ENCODE assay signal across 25 cellular contexts in genomic region chr11:12202911-12203310, GRCh38.
A peak's percentile ranks its signal among the peaks of the same experiment; 100 is the strongest.
DNase-seq lines count a peak whose midpoint lies in the region; ATAC-seq and TF ChIP-seq lines count a peak whose summit lies in the region.
"Had no signal": no experiment of that assay in that cellular context is flagged by ENCODE, and none has a peak within 500 bp of the region (broad histone marks: within the 10 kb centered on the region; RNA-seq: fewer than 3 reads in every experiment).

No MANE protein-coding gene starts in this region.

- H3K27me3 Mint-ChIP-seq in T-helper 2 cell treated with Interferon-gamma antibody and Interleukin-4, amounts not matched to agents 5 μg/mL and 100 μg/mL, for 36 hours (ENCODE audit: low read depth): no peaks in the 10 kb centered on the region
- H3K27me3 Mint-ChIP-seq in activated T-helper 17 cell treated with anti-CD3 and anti-CD28 coated beads, Interleukin-2, amount 50 U/mL, for 72 hours: no peaks in the 10 kb centered on the region

- H3K36me3 ChIP-seq in GM23248 (ENCODE audit: low read depth): peaks cover 12% of the 10 kb centered on the region; the same call in 1 of the 2 replicates
- H3K36me3 ChIP-seq in esophagus muscularis mucosa: peaks cover 0 to 30% (median 27%) of the 10 kb centered on the region in 4 donors

- intact Hi-C loops in esophagus muscularis mucosa (cut with DNase I): no loop called here

- H3K27me3 ChIP-seq in GM23248 (replicated peaks; ENCODE audit: insufficient read depth): no peaks in the 10 kb centered on the region
- no peaks in the 10 kb centered on the region for H3K27me3 ChIP-seq in esophagus muscularis mucosa

- H3K4me3 Mint-ChIP-seq in T-helper 2 cell treated with Interferon-gamma antibody and Interleukin-4, amounts not matched to agents 5 μg/mL and 100 μg/mL, for 36 hours: no peak overlapping the region
- H3K4me3 Mint-ChIP-seq in activated T-helper 17 cell treated with anti-CD3 and anti-CD28 coated beads, Interleukin-2, amount 50 U/mL, for 72 hours: peak overlapping the region; percentile 77

- H3K9me2 ChIP-seq in GM23248 (ENCODE audit: insufficient read depth): no peaks in the 10 kb centered on the region

- H3K9me3 ChIP-seq in GM23248 (ENCODE audit: low read depth): no peaks in the 10 kb centered on the region
- H3K9me3 ChIP-seq in esophagus muscularis mucosa: no peaks in the 10 kb centered on the region

- TF ChIP-seq EP300 in esophagus muscularis mucosa (IDR thresholded peaks at IDR 0.05): no peak

- H3K4me3 ChIP-seq in GM23248 (no peak overlapping the region), coronary artery (no peak overlapping the region), esophagus muscularis mucosa (no peak overlapping the region)
- H3K4me3 ChIP-seq: PC-9 had no signal

- peaks cover 83% of the 10 kb centered on the region for H3F3A ChIP-seq in GM23248 (ENCODE audit: insufficient read depth)

- no peak overlapping the region for H2AFZ ChIP-seq in GM23248
- H2AFZ ChIP-seq: PC-9 had no signal

- H4K20me1 ChIP-seq in GM23248 (ENCODE audit: insufficient read depth): no peaks in the 10 kb centered on the region

- H3K4me1 ChIP-seq in GM23248 (ENCODE audit: insufficient read depth): peaks cover 62% of the 10 kb centered on the region
- peaks cover 37 to 41% (median 40%) of the 10 kb centered on the region in 4 donors for H3K4me1 ChIP-seq in esophagus muscularis mucosa

- no peak for ATAC-seq in activated T-helper 17 cell treated with anti-CD3 and anti-CD28 coated beads, Interleukin-2, amount 50 U/mL, for 72 hours (replicated peaks)
- ATAC-seq: HepG2 had no signal

- TF ChIP-seq CTCF in coronary artery (IDR thresholded peaks at IDR 0.05) (no peak), GM20000 (IDR thresholded peaks at IDR 0.05; ENCODE audit: extremely low read depth, missing control alignments) (no peak), esophagus muscularis mucosa (IDR thresholded peaks at IDR 0.05) (no peak)

- no peak for DNase-seq in T-helper 2 cell treated with Interferon-gamma antibody and Interleukin-4, amounts not matched to agents 5 μg/mL and 100 μg/mL, for 36 hours (ENCODE audit: low spot score)
- DNase-seq in T-helper 2 cell: no peak
- DNase-seq in GM23248: no peak
- no peak for DNase-seq in coronary artery (ENCODE audit: low spot score)
- no peak for DNase-seq in GM20000 (ENCODE audit: low spot score)
- DNase-seq in esophagus muscularis mucosa (ENCODE audit: extremely low spot score): no peak
- no peak for DNase-seq in AG08395 (ENCODE audit: low spot score)
- DNase-seq: 8988T, AML-193, EL, GF-D8, H7, KG1, NCI-H1092, NCI-H1436 treated with DMSO at 0.1 percent for 48 hours, NCI-H1930, NCI-H226, NCI-H510A treated with DMSO at 0.1 percent for 48 hours, NCI-H748 treated with DMSO at 0.1 percent for 48 hours, PC-9, RPMI8226 had no signal

- H3K27ac ChIP-seq in GM23248: peak overlapping the region; percentile 93
- peak overlapping the region; percentile 90 to 95 for H3K27ac ChIP-seq in coronary artery
- H3K27ac ChIP-seq in esophagus muscularis mucosa (replicated peaks in 1 of 4): no peak overlapping the region
- H3K27ac ChIP-seq: C4-2B, HL-60, PC-9 had no signal

- peaks cover 17% of the 10 kb centered on the region for H3K9me3 Mint-ChIP-seq in T-helper 2 cell treated with Interferon-gamma antibody and Interleukin-4, amounts not matched to agents 5 μg/mL and 100 μg/mL, for 36 hours
- peaks cover 4% of the 10 kb centered on the region for H3K9me3 Mint-ChIP-seq in activated T-helper 17 cell treated with anti-CD3 and anti-CD28 coated beads, Interleukin-2, amount 50 U/mL, for 72 hours

- in situ Hi-C loops in GM23248 (cut with MboI): no loop called here

- peak overlapping the region; percentile 26 for H3K27ac Mint-ChIP-seq in T-helper 2 cell treated with Interferon-gamma antibody and Interleukin-4, amounts not matched to agents 5 μg/mL and 100 μg/mL, for 36 hours
- no peak overlapping the region for H3K27ac Mint-ChIP-seq in activated T-helper 17 cell treated with anti-CD3 and anti-CD28 coated beads, Interleukin-2, amount 50 U/mL, for 72 hours

- H3K79me2 ChIP-seq in GM23248 (ENCODE audit: insufficient read depth): peaks cover 61% of the 10 kb centered on the region

- WGBS in GM23248 (ENCODE audit: low coverage in 1 of 2, low lambda C conversion rate in 2 of 2, missing lambda C conversion rate in 2 of 2), 2 experiments: 89% methylated on average over 6 of the region's 6 CpGs
- 86% methylated on average over 6 of the region's 6 CpGs for WGBS in esophagus muscularis mucosa

- no peak for TF ChIP-seq POLR2A in esophagus muscularis mucosa (IDR thresholded peaks at IDR 0.05; ENCODE audit: low read depth)

- no peak overlapping the region for H3K4me2 ChIP-seq in GM23248 (ENCODE audit: unreplicated experiment)
- H3K4me2 ChIP-seq: PC-9 had no signal

- H3K9ac ChIP-seq in GM23248: no peak overlapping the region

- H3K4me1 Mint-ChIP-seq in T-helper 2 cell treated with Interferon-gamma antibody and Interleukin-4, amounts not matched to agents 5 μg/mL and 100 μg/mL, for 36 hours (ENCODE audit: low read depth): peaks cover 60% of the 10 kb centered on the region
- peaks cover 73% of the 10 kb centered on the region for H3K4me1 Mint-ChIP-seq in activated T-helper 17 cell treated with anti-CD3 and anti-CD28 coated beads, Interleukin-2, amount 50 U/mL, for 72 hours

- H3K36me3 Mint-ChIP-seq in T-helper 2 cell treated with Interferon-gamma antibody and Interleukin-4, amounts not matched to agents 5 μg/mL and 100 μg/mL, for 36 hours (ENCODE audit: low read depth): peaks cover 50% of the 10 kb centered on the region
- peaks cover 98% of the 10 kb centered on the region for H3K36me3 Mint-ChIP-seq in activated T-helper 17 cell treated with anti-CD3 and anti-CD28 coated beads, Interleukin-2, amount 50 U/mL, for 72 hours (ENCODE audit: low read depth)

Comparison
In these comparisons a context has a peak if more than half of its experiments do, and no peak if none do; other contexts are left out.
1. H3K27ac ChIP-seq: peak in GM23248 (single experiment) and coronary artery (2 of 2); none in esophagus muscularis mucosa (0 of 4).